Comparison of ENCODE assay signal across 9 cellular contexts in genomic region chr3:157606392-157607197, GRCh38.
DNase-seq lines count a peak whose midpoint lies in the region; ATAC-seq and TF ChIP-seq lines count a peak whose summit lies in the region.
"Had no signal": no experiment of that assay in that cellular context is flagged by ENCODE, and none has a peak within 500 bp of the region (broad histone marks: within the 10 kb centered on the region; RNA-seq: fewer than 3 reads in every experiment).

No MANE protein-coding gene starts in this region.

- peak; percentile 87 for ATAC-seq in GM19023 (IDR thresholded peaks at IDR 0.05; ENCODE audit: unreplicated experiment)
- peak; percentile 93 for ATAC-seq in HG03135 (IDR thresholded peaks at IDR 0.05; ENCODE audit: unreplicated experiment)

- H3K27me3 Mint-ChIP-seq in CD14-positive monocyte (ENCODE audit: low read depth in 3 of 3), result peaks cover 3 to 35% (median 18%) of the 10 kb centered on the region in 3 donors

- H3K36me3 Mint-ChIP-seq in CD14-positive monocyte, result no peaks in the 10 kb centered on the region
- H3K36me3 Mint-ChIP-seq: activated naive CD4-positive, alpha-beta T cell treated with anti-CD3 and anti-CD28 coated beads, Interleukin-2, amount 50 U/mL, for 24 hours had no signal

- peak; percentile 54 for DNase-seq in CD14-positive monocyte (ENCODE audit: low spot score)
- peak; percentile 18 to 77 for DNase-seq in NCI-H526 (lab: John Stamatoyannopoulos, UW)
- peak; percentile 33 to 43 for DNase-seq in activated CD4-positive, alpha-beta T cell treated with anti-CD3 and anti-CD28 coated beads, Interleukin-2, amount 50 U/mL, for 4 hours
- DNase-seq in effector CD4-positive, alpha-beta T cell, result peak; percentile 29
- DNase-seq in midbrain (lab: John Stamatoyannopoulos, UW), result peak; percentile 52
- DNase-seq in stimulated activated CD8-positive, alpha-beta memory T cell treated with anti-CD3 and anti-CD28 coated beads, Interleukin-4, amount 100 ng/mL, for 24 hours (ENCODE audit: low read depth), result peak; percentile 47

- H3K4me3 Mint-ChIP-seq in CD14-positive monocyte, result peak overlapping the region in 1 of 2 donors; percentile 68
- H3K4me3 Mint-ChIP-seq: activated naive CD4-positive, alpha-beta T cell treated with anti-CD3 and anti-CD28 coated beads, Interleukin-2, amount 50 U/mL, for 24 hours had no signal

- H3K9me3 Mint-ChIP-seq in CD14-positive monocyte, result peaks cover 3 to 13% (median 6%) of the 10 kb centered on the region in 7 donors
- H3K9me3 Mint-ChIP-seq: activated naive CD4-positive, alpha-beta T cell treated with anti-CD3 and anti-CD28 coated beads, Interleukin-2, amount 50 U/mL, for 24 hours had no signal

- peaks cover 12% of the 10 kb centered on the region for H3K4me1 Mint-ChIP-seq in CD14-positive monocyte

- intact Hi-C loops in CD14-positive monocyte (cut with micrococcal nuclease), result no loop called here

- H3K27ac Mint-ChIP-seq in CD14-positive monocyte, result no peak overlapping the region
- H3K27ac Mint-ChIP-seq: activated naive CD4-positive, alpha-beta T cell treated with anti-CD3 and anti-CD28 coated beads, Interleukin-2, amount 50 U/mL, for 24 hours had no signal

- TF ChIP-seq CTCF in CD14-positive monocyte (IDR thresholded peaks at IDR 0.05), result peak; percentile 89

Comparison
In these comparisons a context has a peak if more than half of its experiments do, and no peak if none do; other contexts are left out.
1. Peak in every context shown above with its lines: DNase-seq and ATAC-seq.